ENCODE assay signal across 10 cellular contexts in the genomic region with DNA sequence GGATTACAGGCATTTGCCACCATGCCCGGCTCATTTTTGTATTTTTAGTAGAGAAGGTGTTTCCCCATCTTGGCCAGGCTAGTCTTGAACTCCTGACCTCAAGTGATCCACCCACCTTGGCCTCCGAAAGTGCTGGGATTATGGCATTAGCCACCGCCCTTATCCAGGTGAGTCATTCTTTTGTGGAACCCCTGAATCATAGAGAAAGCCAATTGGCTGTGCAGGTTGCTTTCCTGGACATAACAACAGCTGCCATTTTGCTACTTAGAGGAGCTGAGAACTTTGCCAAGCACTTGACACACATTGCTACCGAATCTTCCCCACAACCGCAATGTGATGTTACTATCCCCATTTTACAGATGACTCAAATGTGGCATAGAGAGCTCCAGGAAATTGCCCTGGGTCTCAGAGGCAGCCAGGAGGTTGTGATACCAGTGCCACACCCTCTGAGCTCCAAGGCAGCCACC. TPM values are rescaled to one million over a fixed set of nuclear protein-coding genes. Genes with fewer than 3 reads are reported as not detected.
DNase-seq lines count a peak whose midpoint lies in the region; ATAC-seq and TF ChIP-seq lines count a peak whose summit lies in the region.
"Had no signal": no experiment of that assay in that cellular context is flagged by ENCODE, and none has a peak within 500 bp of the region (broad histone marks: within the 10 kb centered on the region; RNA-seq: fewer than 3 reads in every experiment).

No MANE protein-coding gene starts in this region.

- H3K4me1 ChIP-seq in breast epithelium (no peaks in the 10 kb centered on the region), psoas muscle (peaks cover 32% of the 10 kb centered on the region), upper lobe of right lung (peaks cover 7% of the 10 kb centered on the region)

- H3K9me3 ChIP-seq in breast epithelium (no peaks in the 10 kb centered on the region), psoas muscle (no peaks in the 10 kb centered on the region), upper lobe of right lung (no peaks in the 10 kb centered on the region)

- no peak overlapping the region for H3K4me3 ChIP-seq in breast epithelium
- H3K4me3 ChIP-seq in psoas muscle, result no peak overlapping the region
- no peak overlapping the region for H3K4me3 ChIP-seq in upper lobe of right lung

- DNase-seq in breast epithelium (ENCODE audit: low spot score in 2 of 2) (no peak), psoas muscle (no peak), GM13976 (ENCODE audit: low spot score) (no peak), upper lobe of right lung (no peak), AG20443 (ENCODE audit: low spot score) (no peak)
- DNase-seq in activated CD8-positive, alpha-beta memory T cell treated with anti-CD3 and anti-CD28 coated beads for 24 hours, result no peak
- DNase-seq: foreskin melanocyte, NCI-H2029 treated with DMSO at 0.1 percent for 48 hours had no signal

- intact Hi-C loops in breast epithelium (cut with DNase I; ENCODE audit: low total_unique reads), result no loop called here
- intact Hi-C loops in psoas muscle (cut with DNase I), result no loop called here
- intact Hi-C loops in upper lobe of right lung (cut with DNase I), result no loop called here

- peak overlapping the region; percentile 28 to 71 for H3K27ac ChIP-seq in breast epithelium
- peak overlapping the region; percentile 70 for H3K27ac ChIP-seq in psoas muscle
- no peak overlapping the region for H3K27ac ChIP-seq in upper lobe of right lung

- peak; percentile 37 for ATAC-seq in GM18867 (IDR thresholded peaks at IDR 0.05; ENCODE audit: unreplicated experiment)
- ATAC-seq in HG03039 (IDR thresholded peaks at IDR 0.05; ENCODE audit: unreplicated experiment), result peak; percentile 41
- ATAC-seq in psoas muscle, result peak; percentile 16 to 78 (median 36)
- no peak for ATAC-seq in upper lobe of right lung

- H3K27me3 ChIP-seq in breast epithelium (no peaks in the 10 kb centered on the region), psoas muscle (ENCODE audit: insufficient read depth in 3 of 3, low read length in 2 of 3) (no peaks in the 10 kb centered on the region), upper lobe of right lung (no peaks in the 10 kb centered on the region)

- WGBS in psoas muscle, 3 donors, result 57 to 87% (median 59%) methylated on average over 5 of the region's 5 CpGs

- TF ChIP-seq CTCF in breast epithelium (IDR thresholded peaks at IDR 0.05) (no peak), psoas muscle (IDR thresholded peaks at IDR 0.05) (no peak), GM13976 (IDR thresholded peaks at IDR 0.05; ENCODE audit: borderline replicate concordance, control extremely low read depth, extremely low read depth, insufficient read depth, missing control alignments) (no peak), upper lobe of right lung (IDR thresholded peaks at IDR 0.05) (no peak)

- TF ChIP-seq POLR2A in breast epithelium (IDR thresholded peaks at IDR 0.05), result no peak

- in situ Hi-C loops in GM13976 (cut with MboI; ENCODE audit: low sequenced_read_pairs, unreplicated experiment), result no loop called here

- no peaks in the 10 kb centered on the region for H3K36me3 ChIP-seq in breast epithelium
- no peaks in the 10 kb centered on the region for H3K36me3 ChIP-seq in psoas muscle (ENCODE audit: insufficient read depth in 1 of 2, low read depth in 1 of 2)
- no peaks in the 10 kb centered on the region for H3K36me3 ChIP-seq in upper lobe of right lung

RNA-seq across cellular contexts. Expression of gene SETBP1, which starts 36.0 kb away (rescaled TPM):
- total RNA-seq in breast epithelium (10 to 100 TPM; 26.2 to 40.1 (median 37.0) TPM), psoas muscle (10 to 100 TPM; 10.5 to 21.0 (median 20.2) TPM), upper lobe of right lung (39.5 TPM)
- 1 to 10 TPM in 2 of 3 donors, under 1 TPM in 1; 0.61 to 4.8 (median 2.5) TPM for polyA plus RNA-seq in psoas muscle
